1 cellular context compared by ENCODE assay signal in the genomic region with DNA sequence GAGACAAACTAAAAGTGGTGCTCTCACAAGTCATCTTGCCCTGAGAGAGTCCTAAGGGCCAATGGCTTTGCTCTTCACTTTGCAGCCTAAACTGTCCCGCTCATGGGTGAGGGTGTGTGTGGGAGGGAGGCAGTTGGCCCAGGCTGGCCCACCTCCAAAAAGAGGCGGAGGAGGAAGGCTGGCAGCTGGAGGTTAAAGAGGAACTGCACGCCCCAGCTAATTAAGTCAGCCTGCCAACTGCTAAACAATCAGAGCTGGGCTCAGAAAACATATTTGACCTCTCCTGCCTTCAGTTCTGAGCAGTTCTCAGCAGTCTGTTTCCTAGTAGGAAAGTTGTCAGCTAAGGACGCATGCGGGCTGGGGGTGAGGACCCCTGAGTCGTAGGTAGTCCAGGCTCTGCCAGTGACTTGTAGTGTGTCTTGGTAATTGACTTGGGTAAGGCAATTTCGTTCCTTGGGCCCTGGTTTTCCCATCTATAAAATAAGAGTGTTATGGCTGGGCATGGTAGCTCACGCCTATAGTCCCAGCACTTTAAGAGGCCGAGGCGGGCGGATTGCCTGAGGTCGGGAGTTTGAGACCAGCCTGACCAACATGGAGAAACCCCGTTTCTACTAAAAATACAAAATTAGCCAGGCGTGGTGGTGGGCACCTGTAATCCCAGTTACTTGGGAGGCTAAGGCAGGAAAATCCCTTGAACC.
TF ChIP-seq lines count a peak whose summit lies in the region.

No MANE protein-coding gene starts in this region.

TF ChIP-seq in endothelial cell of umbilical vein, 7 proteins besides CTCF, POLR2A, EP300 and RAD21:
- TF ChIP-seq GATA2 (IDR thresholded peaks at IDR 0.05; ENCODE audit: insufficient read depth, insufficient read length, low read depth, low read length): no peak
- TF ChIP-seq MYC (IDR thresholded peaks at IDR 0.05; ENCODE audit: low read depth, low read length): no peak
- TF ChIP-seq POLR2AphosphoS5 (IDR thresholded peaks at IDR 0.05; ENCODE audit: insufficient read depth, low read depth, low read length): no peak
- no peak for TF ChIP-seq FOS (IDR thresholded peaks at IDR 0.05; ENCODE audit: borderline replicate concordance, insufficient read depth, low read length)
- TF ChIP-seq EZH2 (IDR thresholded peaks at IDR 0.05; ENCODE audit: borderline replicate concordance, low read depth, low read length, severe bottlenecking): no peak
- TF ChIP-seq, protein P1, sequence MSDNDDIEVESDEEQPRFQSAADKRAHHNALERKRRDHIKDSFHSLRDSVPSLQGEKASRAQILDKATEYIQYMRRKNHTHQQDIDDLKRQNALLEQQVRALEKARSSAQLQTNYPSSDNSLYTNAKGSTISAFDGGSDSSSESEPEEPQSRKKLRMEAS (IDR thresholded peaks at IDR 0.05; ENCODE audit: insufficient read depth, insufficient read length): no peak
- TF ChIP-seq JUN (IDR thresholded peaks at IDR 0.05; ENCODE audit: borderline replicate concordance, insufficient read depth, insufficient read length, low read depth): no peak
